In the genomic region with DNA sequence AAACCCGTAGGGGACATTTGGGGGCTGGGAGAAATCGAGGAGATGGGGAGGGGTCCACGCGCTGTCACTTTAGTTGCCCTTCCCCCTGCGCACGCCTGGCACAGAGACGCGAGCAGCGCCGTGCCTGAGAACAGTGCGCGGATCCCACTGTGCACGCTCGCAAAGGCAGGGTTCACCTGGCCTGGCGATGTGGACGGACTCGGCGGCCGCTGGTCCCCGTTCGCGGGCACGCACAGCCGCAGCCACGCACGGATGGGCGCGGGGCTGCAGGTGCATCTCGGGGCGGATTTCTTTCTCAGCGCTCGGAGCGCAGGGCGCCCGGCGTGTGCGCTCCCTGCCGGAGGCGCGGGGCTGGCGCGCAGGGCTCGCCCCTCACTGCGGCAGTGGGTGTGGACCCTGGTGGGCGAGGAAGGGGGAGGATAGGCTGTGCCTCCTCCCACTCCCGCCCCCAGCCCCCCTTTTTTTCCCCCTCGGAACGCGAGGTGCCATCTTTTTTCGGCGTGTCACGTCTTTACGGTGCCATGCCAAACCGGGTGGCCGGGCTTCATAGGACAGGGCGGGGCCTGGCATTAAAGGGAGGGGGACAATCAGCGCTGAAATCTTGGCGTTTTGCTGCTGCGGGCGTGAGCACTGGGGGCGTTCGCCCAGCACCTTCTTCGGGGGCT, we compare ENCODE assay signal across 1 cellular context.
TF ChIP-seq lines count a peak whose summit lies in the region.

No MANE protein-coding gene starts in this region.

TF ChIP-seq in H1, 55 proteins besides CTCF, POLR2A, EP300 and RAD21:
- TF ChIP-seq RNF2 (IDR thresholded peaks at IDR 0.05; ENCODE audit: borderline replicate concordance, low read depth, low read length, missing control alignments, poor library complexity, severe bottlenecking) (no peak), TAF1 (IDR thresholded peaks at IDR 0.05; ENCODE audit: low read depth, low read length) (no peak), CBX5 (IDR thresholded peaks at IDR 0.05; ENCODE audit: low read depth, low read length) (no peak), RBBP5 (IDR thresholded peaks at IDR 0.05; ENCODE audit: borderline replicate concordance, low read depth, low read length) (0 out of 2 replicates have a peak, but pooled peaks have one; percentile 5), CREB1 (IDR thresholded peaks at IDR 0.05) (no peak), EGR1 (IDR thresholded peaks at IDR 0.05; ENCODE audit: borderline replicate concordance, low read depth, low read length) (no peak), BRCA1 (IDR thresholded peaks at IDR 0.05; ENCODE audit: low read depth, low read length) (no peak), ZNF274 (IDR thresholded peaks at IDR 0.05; ENCODE audit: borderline replicate concordance, extremely low read depth, low read length) (no peak), KDM4A (IDR thresholded peaks at IDR 0.05; ENCODE audit: low read depth, low read length, severe bottlenecking) (peak; percentile 37), CBX8 (IDR thresholded peaks at IDR 0.05; ENCODE audit: borderline replicate concordance, low read depth, low read length) (no peak), BCL11A (IDR thresholded peaks at IDR 0.05; ENCODE audit: low read depth in 2 of 2, low read length in 2 of 2) (no peak), NANOG (IDR thresholded peaks at IDR 0.05; ENCODE audit: insufficient read depth, low read depth, low read length, poor library complexity, severe bottlenecking) (no peak), SIN3A (conservative IDR thresholded peaks at IDR 0.05 in 1 of 2, IDR thresholded peaks at IDR 0.05 in 1 of 2; ENCODE audit: low read depth in 1 of 2, low read length in 2 of 2) (0 out of 4 replicates have a peak, but pooled peaks of 1 of the 2 experiments have one; percentile 16), CHD1 (IDR thresholded peaks at IDR 0.05; ENCODE audit: low read depth, low read length) (no peak), SP1 (IDR thresholded peaks at IDR 0.05; ENCODE audit: low read depth, low read length) (no peak), CEBPB (IDR thresholded peaks at IDR 0.05; ENCODE audit: low read depth, low read length) (no peak), RFX5 (IDR thresholded peaks at IDR 0.05; ENCODE audit: borderline replicate concordance, low read depth, low read length) (no peak), JUND (IDR thresholded peaks at IDR 0.05; ENCODE audit: low read length) (no peak), TAF7 (optimal IDR thresholded peaks at IDR 0.05; ENCODE audit: borderline replicate concordance, low read depth, low read length) (no peak), FOSL1 (IDR thresholded peaks at IDR 0.05; ENCODE audit: insufficient read depth, low read depth, low read length) (no peak), KDM5A (IDR thresholded peaks at IDR 0.05; ENCODE audit: low read length) (no peak), SIX5 (IDR thresholded peaks at IDR 0.05; ENCODE audit: low read depth, low read length) (no peak), SUZ12 (IDR thresholded peaks at IDR 0.05; ENCODE audit: low read length) (peak; percentile 83), JUN (IDR thresholded peaks at IDR 0.05; ENCODE audit: low read depth, low read length) (no peak), CTBP2 (IDR thresholded peaks at IDR 0.05; ENCODE audit: borderline replicate concordance, insufficient read depth, insufficient read length, low read length) (no peak), CHD2 (IDR thresholded peaks at IDR 0.05; ENCODE audit: low read length) (no peak), POLR2AphosphoS5 (IDR thresholded peaks at IDR 0.05; ENCODE audit: low read depth, low read length) (no peak), SIRT6 (IDR thresholded peaks at IDR 0.05; ENCODE audit: low read length) (no peak), TEAD4 (IDR thresholded peaks at IDR 0.05; ENCODE audit: low read depth, low read length) (no peak), YY1 (IDR thresholded peaks at IDR 0.05; ENCODE audit: low read depth, low read length) (no peak), HDAC6 (IDR thresholded peaks at IDR 0.05; ENCODE audit: low read depth, low read length) (no peak), EZH2 (IDR thresholded peaks at IDR 0.05; ENCODE audit: low read depth, low read length, severe bottlenecking) (peak; percentile 89), RXRA (IDR thresholded peaks at IDR 0.05; ENCODE audit: insufficient read depth, low read depth, low read length) (no peak), ASH2L (IDR thresholded peaks at IDR 0.05; ENCODE audit: low read length) (no peak), ATF3 (IDR thresholded peaks at IDR 0.05; ENCODE audit: insufficient read depth, low read depth, low read length) (no peak), SP4 (IDR thresholded peaks at IDR 0.05; ENCODE audit: low read length) (no peak), SRF (IDR thresholded peaks at IDR 0.05; ENCODE audit: low read depth, low read length) (no peak)
- TF ChIP-seq, protein P1, sequence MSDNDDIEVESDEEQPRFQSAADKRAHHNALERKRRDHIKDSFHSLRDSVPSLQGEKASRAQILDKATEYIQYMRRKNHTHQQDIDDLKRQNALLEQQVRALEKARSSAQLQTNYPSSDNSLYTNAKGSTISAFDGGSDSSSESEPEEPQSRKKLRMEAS (IDR thresholded peaks at IDR 0.05): peak; percentile 25; the same call in 1 of the 2 replicates
- TF ChIP-seq, protein P2, sequence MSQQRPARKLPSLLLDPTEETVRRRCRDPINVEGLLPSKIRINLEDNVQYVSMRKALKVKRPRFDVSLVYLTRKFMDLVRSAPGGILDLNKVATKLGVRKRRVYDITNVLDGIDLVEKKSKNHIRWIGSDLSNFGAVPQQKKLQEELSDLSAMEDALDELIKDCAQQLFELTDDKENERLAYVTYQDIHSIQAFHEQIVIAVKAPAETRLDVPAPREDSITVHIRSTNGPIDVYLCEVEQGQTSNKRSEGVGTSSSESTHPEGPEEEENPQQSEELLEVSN (IDR thresholded peaks at IDR 0.05): no peak; the same call in 1 of the 2 replicates
